Comparison of ENCODE assay signal across 14 cellular contexts in the genomic region with DNA sequence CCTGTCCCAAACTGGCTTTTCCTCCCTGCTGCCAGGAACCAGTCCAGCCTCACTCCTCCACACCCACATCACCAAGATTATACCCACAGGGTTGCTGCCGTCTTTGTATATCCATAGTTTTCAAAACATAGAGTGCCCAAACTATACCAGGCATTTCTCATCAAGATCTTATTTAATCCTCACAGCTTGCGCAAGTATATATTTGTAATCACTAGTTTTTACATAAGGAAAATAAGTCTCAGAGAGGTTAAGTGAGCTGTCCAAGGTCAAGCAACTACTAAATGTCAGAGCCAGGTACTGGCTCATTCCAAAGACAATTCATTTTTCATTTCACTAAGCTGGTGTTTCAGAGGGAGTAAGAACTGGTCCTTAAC.
"Had no signal": no experiment of that assay in that cellular context is flagged by ENCODE, and none has a peak within 500 bp of the region (broad histone marks: within the 10 kb centered on the region; RNA-seq: fewer than 3 reads in every experiment).

No MANE protein-coding gene starts in this region.

- H3K36me3 Mint-ChIP-seq: activated naive CD8-positive, alpha-beta T cell treated with anti-CD3 and anti-CD28 coated beads, Interleukin-2, amount 10 ng/mL, durations not matched to agents 7 days and 5 days had no signal

- H3K27me3 ChIP-seq: cardiac muscle cell, right lobe of liver had no signal

- ATAC-seq: left colon; natural killer cell treated with Interleukin-12 subunit alpha and Interleukin-12 subunit beta and Interleukin-15 and Interleukin-18, amount 100 ng/mL, for 72 hours; right lobe of liver; T-cell had no signal

- DNase-seq: activated CD4-positive, alpha-beta memory T cell treated with anti-CD3 and anti-CD28 coated beads, Interleukin-2, amount 10 ng/mL, durations not matched to agents 7 days and 5 days; activated naive CD8-positive, alpha-beta T cell treated with anti-CD3 and anti-CD28 coated beads, Interleukin-2, amount 10 ng/mL, durations not matched to agents 7 days and 5 days; activated T-cell treated with anti-CD3 and anti-CD28 coated beads, Interleukin-2, amount 50 U/mL, for 48 hours; hippocampal formation; left colon; nucleus accumbens; right lobe of liver; stimulated activated CD4-positive, alpha-beta T cell treated with anti-CD3 and anti-CD28 coated beads, Interleukin-12 subunit alpha, Interleukin-12 subunit beta, amount 100 ng/mL, for 4 hours; stimulated activated naive CD4-positive, alpha-beta T cell treated with Interleukin-2 at 50 U/mL for 16 hours; T-cell; T1000 had no signal

- H3K27ac Mint-ChIP-seq: activated CD4-positive, alpha-beta memory T cell treated with anti-CD3 and anti-CD28 coated beads, Interleukin-2, amount 10 ng/mL, durations not matched to agents 7 days and 5 days; activated naive CD8-positive, alpha-beta T cell treated with anti-CD3 and anti-CD28 coated beads, Interleukin-2, amount 10 ng/mL, durations not matched to agents 7 days and 5 days; natural killer cell treated with Interleukin-12 subunit alpha and Interleukin-12 subunit beta and Interleukin-15 and Interleukin-18, amount 100 ng/mL, for 72 hours; T-cell had no signal

- H3K36me3 ChIP-seq: cardiac muscle cell, prostate gland, right lobe of liver had no signal

- H3K9me3 ChIP-seq: prostate gland, right lobe of liver had no signal

- H3K4me3 Mint-ChIP-seq: activated CD4-positive, alpha-beta memory T cell treated with anti-CD3 and anti-CD28 coated beads, Interleukin-2, amount 10 ng/mL, durations not matched to agents 7 days and 5 days; activated naive CD8-positive, alpha-beta T cell treated with anti-CD3 and anti-CD28 coated beads, Interleukin-2, amount 10 ng/mL, durations not matched to agents 7 days and 5 days; natural killer cell treated with Interleukin-12 subunit alpha and Interleukin-12 subunit beta and Interleukin-15 and Interleukin-18, amount 100 ng/mL, for 72 hours; T-cell had no signal

- H3K27ac ChIP-seq: cardiac muscle cell, prostate gland, right lobe of liver had no signal

- H3K4me1 ChIP-seq: prostate gland had no signal

- H3K4me3 ChIP-seq: cardiac muscle cell, prostate gland, right lobe of liver had no signal
